12 cellular contexts compared by ENCODE assay signal in the genomic region with DNA sequence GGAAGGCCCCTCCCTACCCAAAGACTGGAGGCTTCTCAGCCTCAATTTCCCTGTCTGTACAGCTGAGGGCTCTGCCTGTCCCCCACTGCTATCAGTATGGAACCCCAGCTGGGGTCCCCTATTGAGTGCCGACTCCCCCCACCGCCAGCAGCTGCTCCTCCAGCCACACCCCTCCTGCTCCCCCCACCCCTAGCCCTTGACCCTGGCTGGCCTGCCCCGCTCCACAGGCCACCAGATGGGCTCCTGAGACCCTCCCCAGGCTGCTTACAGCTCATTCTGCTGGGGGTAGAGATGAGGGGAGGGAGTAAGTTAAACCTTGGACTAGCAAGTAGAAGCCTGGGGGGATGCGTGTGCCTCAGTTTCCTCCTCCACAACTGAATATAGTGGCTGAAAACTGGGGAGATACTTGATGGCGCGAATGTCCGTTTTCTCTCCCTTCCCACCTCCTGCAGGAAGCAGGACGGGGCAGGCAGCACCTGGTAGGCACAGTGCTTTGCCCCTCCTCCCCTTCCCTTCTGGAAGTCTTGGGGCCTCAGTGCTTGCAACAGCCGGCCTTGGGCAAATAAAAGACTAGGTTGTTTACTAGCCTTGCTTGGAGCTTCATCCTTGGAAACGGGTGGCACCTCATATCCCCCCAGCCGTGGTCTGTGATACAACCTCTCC.
"Had no signal": no experiment of that assay in that cellular context is flagged by ENCODE, and none has a peak within 500 bp of the region (broad histone marks: within the 10 kb centered on the region; RNA-seq: fewer than 3 reads in every experiment).

No MANE protein-coding gene starts in this region.

- DNase-seq: activated CD4-positive, alpha-beta T cell treated with anti-CD3 and anti-CD28 coated beads, Interleukin-2, amount 50 U/mL, for 4 hours; activated CD8-positive, alpha-beta memory T cell treated with anti-CD3 and anti-CD28 coated beads, Interleukin-2, amount 10 ng/mL, durations not matched to agents 7 days and 5 days; activated effector memory CD4-positive, alpha-beta T cell treated with Interleukin-2 at 50 U/mL for 16 hours; activated T-cell treated with anti-CD3 and anti-CD28 coated beads, Interleukin-2, amount 50 U/mL, for 24 hours; immature natural killer cell; natural killer cell; stimulated activated CD4-positive, alpha-beta T cell treated with anti-CD3 and anti-CD28 coated beads, Interleukin-12 subunit alpha, Interleukin-12 subunit beta, amount 100 ng/mL, for 4 hours; stimulated activated naive CD4-positive, alpha-beta T cell; T-helper 2 cell had no signal

- H3K4me1 Mint-ChIP-seq: activated CD8-positive, alpha-beta memory T cell treated with anti-CD3 and anti-CD28 coated beads, Interleukin-2, amount 10 ng/mL, durations not matched to agents 7 days and 5 days; activated naive CD4-positive, alpha-beta T cell treated with anti-CD3 and anti-CD28 coated beads, Interleukin-2, amount 50 U/mL, for 24 hours; immature natural killer cell; natural killer cell had no signal

- H3K4me3 ChIP-seq: upper lobe of left lung had no signal

- H3K27ac ChIP-seq: upper lobe of left lung had no signal

- H3K4me3 Mint-ChIP-seq: activated CD8-positive, alpha-beta memory T cell treated with anti-CD3 and anti-CD28 coated beads, Interleukin-2, amount 10 ng/mL, durations not matched to agents 7 days and 5 days; activated naive CD4-positive, alpha-beta T cell treated with anti-CD3 and anti-CD28 coated beads, Interleukin-2, amount 50 U/mL, for 24 hours; activated T-cell treated with anti-CD3 and anti-CD28 coated beads, Interleukin-2, amount 50 U/mL, for 24 hours; dendritic cell treated with granulocyte-macrophage colony-stimulating factor and Interleukin-4, amounts not matched to agents 40 ng/mL and 50 ng/mL, for 4 days; immature natural killer cell; natural killer cell had no signal

- H3K9me3 Mint-ChIP-seq: activated naive CD4-positive, alpha-beta T cell treated with anti-CD3 and anti-CD28 coated beads, Interleukin-2, amount 50 U/mL, for 24 hours; activated T-cell treated with anti-CD3 and anti-CD28 coated beads, Interleukin-2, amount 50 U/mL, for 24 hours; dendritic cell treated with granulocyte-macrophage colony-stimulating factor and Interleukin-4, amounts not matched to agents 40 ng/mL and 50 ng/mL, for 4 days; immature natural killer cell; natural killer cell had no signal

- H3K27me3 Mint-ChIP-seq: activated CD8-positive, alpha-beta memory T cell treated with anti-CD3 and anti-CD28 coated beads, Interleukin-2, amount 10 ng/mL, durations not matched to agents 7 days and 5 days; activated naive CD4-positive, alpha-beta T cell treated with anti-CD3 and anti-CD28 coated beads, Interleukin-2, amount 50 U/mL, for 24 hours; activated T-cell treated with anti-CD3 and anti-CD28 coated beads, Interleukin-2, amount 50 U/mL, for 24 hours had no signal

- H3K27ac Mint-ChIP-seq: activated CD8-positive, alpha-beta memory T cell treated with anti-CD3 and anti-CD28 coated beads, Interleukin-2, amount 10 ng/mL, durations not matched to agents 7 days and 5 days; activated naive CD4-positive, alpha-beta T cell treated with anti-CD3 and anti-CD28 coated beads, Interleukin-2, amount 50 U/mL, for 24 hours; activated T-cell treated with anti-CD3 and anti-CD28 coated beads, Interleukin-2, amount 50 U/mL, for 24 hours; dendritic cell treated with granulocyte-macrophage colony-stimulating factor and Interleukin-4, amounts not matched to agents 40 ng/mL and 50 ng/mL, for 4 days; immature natural killer cell; natural killer cell had no signal

- H3K9me3 ChIP-seq: upper lobe of left lung had no signal

- ATAC-seq: activated CD8-positive, alpha-beta memory T cell treated with anti-CD3 and anti-CD28 coated beads, Interleukin-2, amount 10 ng/mL, durations not matched to agents 7 days and 5 days; natural killer cell had no signal

- H3K36me3 Mint-ChIP-seq: natural killer cell had no signal

- H3K27me3 ChIP-seq: upper lobe of left lung had no signal
